Comparison of ENCODE assay signal across 8 cellular contexts in genomic region chr6:121849477-121849876, GRCh38.
DNase-seq lines count a peak whose midpoint lies in the region; ATAC-seq, FAIRE-seq and TF ChIP-seq lines count a peak whose summit lies in the region.

No MANE protein-coding gene starts in this region.

- H4K20me1 ChIP-seq in K562 (replicated peaks; ENCODE audit: control insufficient read depth, insufficient read depth, low read length): no peaks in the 10 kb centered on the region

- H3K4me2 ChIP-seq in K562 (ENCODE audit: insufficient read depth, low read length): no peak overlapping the region

- DNase-seq in EL (peak; percentile 75), NCI-H748 treated with DMSO at 0.1 percent for 48 hours (lab: John Stamatoyannopoulos, UW) (peak; percentile 25), K562 (ENCODE audit: extremely low read depth in 1 of 4, low spot score in 3 of 4) (peak; percentile 40 to 58 (median 48)), islet precursor cell (peak; percentile 86), thyroid gland (peak; percentile 73 to 74)
- DNase-seq in stimulated activated naive CD4-positive, alpha-beta T cell treated with Interleukin-2 at 50 U/mL for 16 hours (lab: John Stamatoyannopoulos, UW): no peak

- H3K4me1 ChIP-seq in K562 (replicated peaks in 1 of 2; ENCODE audit: control insufficient read depth in 2 of 2, insufficient read depth in 2 of 2, low read length in 2 of 2) (no peaks in the 10 kb centered on the region), thyroid gland (peaks cover 37 to 38% of the 10 kb centered on the region in 2 donors)

- CTCF ChIA-PET in K562 (lab: Yijun Ruan, JAX; ENCODE audit: low intra/inter-chr PET ratio): no interaction called here

- POLR2A ChIA-PET in K562 (lab: Yijun Ruan, JAX): no interaction called here

- TF ChIP-seq EP300 in K562 (IDR thresholded peaks at IDR 0.05; ENCODE audit: low read length): no peak

- TF ChIP-seq POLR2A in K562 (conservative IDR thresholded peaks at IDR 0.05) (no peak), thyroid gland (IDR thresholded peaks at IDR 0.05) (no peak)

- no peak overlapping the region for H2AFZ ChIP-seq in K562 (ENCODE audit: low read depth, low read length)

- H3K4me3 ChIP-seq in K562 (no peak overlapping the region), thyroid gland (replicated peaks in 1 of 3) (no peak overlapping the region)

- intact Hi-C loops in K562 (cut with micrococcal nuclease): loop anchor here (2.0 to 10.0 kb wide), 2 partner anchors 419 to 795 kb away; no protein-coding TSS in a partner anchor
- intact Hi-C loops in thyroid gland (cut with DNase I): no loop called here

- FAIRE-seq in K562 (lab: Jason Lieb, UNC): no peak

- no peaks in the 10 kb centered on the region for H3K79me2 ChIP-seq in K562 (ENCODE audit: control insufficient read depth, insufficient read depth, low read length)

- ATAC-seq in GM19328 (IDR thresholded peaks at IDR 0.05; ENCODE audit: unreplicated experiment): peak; percentile 87
- peak; percentile 92 for ATAC-seq in HG03159 (IDR thresholded peaks at IDR 0.05; ENCODE audit: unreplicated experiment)
- ATAC-seq in K562: peak; percentile 56; the same call in 2 of the 3 replicates

- H3K27me3 ChIP-seq in K562 (ENCODE audit: control insufficient read depth in 2 of 2, insufficient read depth in 2 of 2, low read length in 2 of 2) (no peaks in the 10 kb centered on the region), thyroid gland (no peaks in the 10 kb centered on the region)

- no peak overlapping the region for H3K9ac ChIP-seq in K562 (ENCODE audit: insufficient read depth in 1 of 2, low read depth in 2 of 2, low read length in 2 of 2)

- H3K9me1 ChIP-seq in K562 (ENCODE audit: control insufficient read depth, insufficient read depth, low read length): no peaks in the 10 kb centered on the region

- in situ Hi-C loops in K562 (cut with MboI): no loop called here

- H3K36me3 ChIP-seq in K562 (ENCODE audit: control insufficient read depth, insufficient read depth, low read length) (no peaks in the 10 kb centered on the region), thyroid gland (no peaks in the 10 kb centered on the region)

- no TSS peak for BruUV-seq in K562 (replicated peaks; lab: Mats Ljungman, UMichigan)

- TF ChIP-seq CTCF in K562 (IDR thresholded peaks at IDR 0.05 in 2 of 3, conservative IDR thresholded peaks at IDR 0.05 in 1 of 3; ENCODE audit: insufficient read depth in 2 of 3, low read depth in 1 of 3, low read length in 3 of 3) (peak; percentile 31 to 47 (median 36); a peak in 5 of 6 replicates), thyroid gland (IDR thresholded peaks at IDR 0.05) (peak; percentile 29 to 89 (median 74))

- no peak overlapping the region for H3K27ac ChIP-seq in K562 (ENCODE audit: extremely low read depth, low read depth, low read length)
- H3K27ac ChIP-seq in thyroid gland: peak overlapping the region; percentile 84 to 94 (median 88)

- H3K9me3 ChIP-seq in K562 (replicated peaks; ENCODE audit: control insufficient read depth, insufficient read depth, low read depth, low read length) (no peaks in the 10 kb centered on the region), thyroid gland (no peaks in the 10 kb centered on the region)

- 0% methylated on average over 5 of the region's 5 CpGs for WGBS in K562 (ENCODE audit: insufficient coverage, low coverage, missing lambda C conversion rate)
- WGBS in thyroid gland, 2 donors: 40 to 43% methylated on average over 5 of the region's 5 CpGs

- peak; percentile 22 to 26; a peak in 2 of 4 replicates for TF ChIP-seq RAD21 in K562 (CRISPR knock-in tag; conservative IDR thresholded peaks at IDR 0.05 in 1 of 2, IDR thresholded peaks at IDR 0.05 in 1 of 2)

TF ChIP-seq in K562, 482 proteins besides CTCF, POLR2A, EP300 and RAD21:
- TF ChIP-seq CAMTA2 (CRISPR knock-in tag; conservative IDR thresholded peaks at IDR 0.05) (no peak), NEUROD1 (IDR thresholded peaks at IDR 0.05; ENCODE audit: borderline replicate concordance, low read depth, low read length, partially characterized antibody) (no peak), TFE3 (CRISPR knock-in tag; IDR thresholded peaks at IDR 0.05) (no peak), PYGO2 (tag; IDR thresholded peaks at IDR 0.05) (no peak), DLX4 (CRISPR knock-in tag; IDR thresholded peaks at IDR 0.05) (no peak), ZNF212 (CRISPR knock-in tag; IDR thresholded peaks at IDR 0.05) (no peak), HNRNPL (IDR thresholded peaks at IDR 0.05; ENCODE audit: low read depth, low read length) (no peak), ZC3H4 (CRISPR knock-in tag; IDR thresholded peaks at IDR 0.05; ENCODE audit: borderline replicate concordance) (no peak), ZNF174 (CRISPR knock-in tag; IDR thresholded peaks at IDR 0.05) (no peak), E2F4 (CRISPR knock-in tag; IDR thresholded peaks at IDR 0.05; ENCODE audit: low read depth) (no peak), ETS1 (conservative IDR thresholded peaks at IDR 0.05; ENCODE audit: control insufficient read depth, low read depth, low read length) (no peak), PTRF (tag; IDR thresholded peaks at IDR 0.05) (no peak), ZNF347 (CRISPR knock-in tag; IDR thresholded peaks at IDR 0.05; ENCODE audit: low read depth) (no peak), AFF4 (CRISPR knock-in tag; IDR thresholded peaks at IDR 0.05) (no peak), GABPA (tag; conservative IDR thresholded peaks at IDR 0.05; ENCODE audit: low read depth) (no peak), ZNF707 (CRISPR knock-in tag; conservative IDR thresholded peaks at IDR 0.05) (no peak), NFE2 (IDR thresholded peaks at IDR 0.05; ENCODE audit: low read depth) (no peak)
